Comparison of ENCODE assay signal across 1 cellular context in the genomic region with DNA sequence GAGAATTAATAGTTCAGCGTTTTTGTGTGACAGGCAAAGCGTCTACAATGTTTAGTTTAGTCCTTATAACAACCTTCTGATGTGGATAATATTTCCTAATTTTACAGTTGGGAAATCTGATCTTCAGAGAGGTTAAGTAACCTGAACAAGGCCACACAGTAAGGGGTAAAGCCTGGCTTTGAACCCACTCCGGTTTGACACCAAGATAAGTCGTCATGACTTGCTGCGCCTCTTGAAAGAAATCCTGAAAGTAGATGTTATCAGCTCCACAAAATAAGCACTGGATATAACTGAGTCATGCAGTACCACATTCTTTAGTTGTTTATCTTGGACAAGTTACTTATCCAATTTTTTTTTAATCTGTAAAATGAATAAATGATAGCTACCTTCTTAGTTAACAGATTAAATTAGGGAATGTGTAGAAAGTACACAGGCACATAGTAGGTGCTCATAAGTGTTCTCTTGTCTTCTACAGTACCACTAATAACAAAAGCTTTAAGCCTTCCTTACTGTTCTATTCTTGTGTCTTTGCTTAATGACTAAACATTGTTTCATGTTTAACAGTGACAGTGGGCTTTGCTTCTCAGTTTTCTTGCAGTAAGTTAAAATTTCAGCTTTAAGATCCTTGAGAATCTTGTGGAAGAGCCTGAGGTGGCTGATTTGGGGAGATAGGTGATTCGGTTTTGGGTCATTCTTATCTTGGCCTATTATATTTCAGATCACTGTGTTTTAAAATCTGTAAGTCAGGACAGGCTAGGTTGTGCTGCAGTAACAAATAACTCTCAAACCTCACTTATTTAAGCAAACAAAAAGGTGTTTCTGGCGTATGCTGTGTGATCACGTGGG.
TF ChIP-seq lines count a peak whose summit lies in the region.

No MANE protein-coding gene starts in this region.

TF ChIP-seq in K562, 482 proteins besides CTCF, POLR2A, EP300 and RAD21 (continued from another document and continues in another):
- TF ChIP-seq, protein P1, sequence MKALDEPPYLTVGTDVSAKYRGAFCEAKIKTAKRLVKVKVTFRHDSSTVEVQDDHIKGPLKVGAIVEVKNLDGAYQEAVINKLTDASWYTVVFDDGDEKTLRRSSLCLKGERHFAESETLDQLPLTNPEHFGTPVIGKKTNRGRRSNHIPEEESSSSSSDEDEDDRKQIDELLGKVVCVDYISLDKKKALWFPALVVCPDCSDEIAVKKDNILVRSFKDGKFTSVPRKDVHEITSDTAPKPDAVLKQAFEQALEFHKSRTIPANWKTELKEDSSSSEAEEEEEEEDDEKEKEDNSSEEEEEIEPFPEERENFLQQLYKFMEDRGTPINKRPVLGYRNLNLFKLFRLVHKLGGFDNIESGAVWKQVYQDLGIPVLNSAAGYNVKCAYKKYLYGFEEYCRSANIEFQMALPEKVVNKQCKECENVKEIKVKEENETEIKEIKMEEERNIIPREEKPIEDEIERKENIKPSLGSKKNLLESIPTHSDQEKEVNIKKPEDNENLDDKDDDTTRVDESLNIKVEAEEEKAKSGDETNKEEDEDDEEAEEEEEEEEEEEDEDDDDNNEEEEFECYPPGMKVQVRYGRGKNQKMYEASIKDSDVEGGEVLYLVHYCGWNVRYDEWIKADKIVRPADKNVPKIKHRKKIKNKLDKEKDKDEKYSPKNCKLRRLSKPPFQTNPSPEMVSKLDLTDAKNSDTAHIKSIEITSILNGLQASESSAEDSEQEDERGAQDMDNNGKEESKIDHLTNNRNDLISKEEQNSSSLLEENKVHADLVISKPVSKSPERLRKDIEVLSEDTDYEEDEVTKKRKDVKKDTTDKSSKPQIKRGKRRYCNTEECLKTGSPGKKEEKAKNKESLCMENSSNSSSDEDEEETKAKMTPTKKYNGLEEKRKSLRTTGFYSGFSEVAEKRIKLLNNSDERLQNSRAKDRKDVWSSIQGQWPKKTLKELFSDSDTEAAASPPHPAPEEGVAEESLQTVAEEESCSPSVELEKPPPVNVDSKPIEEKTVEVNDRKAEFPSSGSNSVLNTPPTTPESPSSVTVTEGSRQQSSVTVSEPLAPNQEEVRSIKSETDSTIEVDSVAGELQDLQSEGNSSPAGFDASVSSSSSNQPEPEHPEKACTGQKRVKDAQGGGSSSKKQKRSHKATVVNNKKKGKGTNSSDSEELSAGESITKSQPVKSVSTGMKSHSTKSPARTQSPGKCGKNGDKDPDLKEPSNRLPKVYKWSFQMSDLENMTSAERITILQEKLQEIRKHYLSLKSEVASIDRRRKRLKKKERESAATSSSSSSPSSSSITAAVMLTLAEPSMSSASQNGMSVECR (CRISPR knock-in tag; IDR thresholded peaks at IDR 0.05) = no peak
- TF ChIP-seq SIN3B (IDR thresholded peaks at IDR 0.05; ENCODE audit: low read depth) (no peak), MEIS2 (IDR thresholded peaks at IDR 0.05; ENCODE audit: partially characterized antibody) (no peak), LEF1 (IDR thresholded peaks at IDR 0.05) (no peak), MIER1 (IDR thresholded peaks at IDR 0.05; ENCODE audit: low read depth) (no peak), RBM39 (optimal IDR thresholded peaks at IDR 0.05; ENCODE audit: low read depth, low read length) (no peak), SMC3 (conservative IDR thresholded peaks at IDR 0.05; ENCODE audit: insufficient read depth, low read depth, low read length) (no peak), ARID1B (IDR thresholded peaks at IDR 0.05) (peak; percentile 31; the same call in 1 of the 2 replicates), ZBTB8A (IDR thresholded peaks at IDR 0.05; ENCODE audit: partially characterized antibody) (no peak), RBM15 (IDR thresholded peaks at IDR 0.05; ENCODE audit: insufficient read depth, low read length) (no peak), ZNF184 (CRISPR knock-in tag; IDR thresholded peaks at IDR 0.05) (no peak), KLF1 (tag; IDR thresholded peaks at IDR 0.05) (no peak), MCM7 (IDR thresholded peaks at IDR 0.05) (no peak), ZNF584 (CRISPR knock-in tag; IDR thresholded peaks at IDR 0.05; ENCODE audit: low read depth) (no peak), ZNF146 (CRISPR knock-in tag; IDR thresholded peaks at IDR 0.05; ENCODE audit: unreplicated experiment) (no peak), BMI1 (IDR thresholded peaks at IDR 0.05; ENCODE audit: low read length) (no peak), POLR3A (IDR thresholded peaks at IDR 0.05; ENCODE audit: borderline replicate concordance, extremely low read depth, insufficient read depth, insufficient read length) (no peak), TBL1XR1 (IDR thresholded peaks at IDR 0.05; ENCODE audit: low read length in 2 of 2) (0 out of 4 replicates have a peak, but pooled peaks of 1 of the 2 experiments have one; percentile 13), MECOM (CRISPR knock-in tag; IDR thresholded peaks at IDR 0.05) (no peak), PURB (CRISPR knock-in tag; IDR thresholded peaks at IDR 0.05; ENCODE audit: low read depth) (no peak), RCOR1 (IDR thresholded peaks at IDR 0.05; ENCODE audit: borderline replicate concordance in 1 of 2, low read depth in 2 of 2, low read length in 2 of 2) (peak in 1 of 2 experiments; percentile 78; a peak in 2 of 4 replicates), CBFA2T2 (conservative IDR thresholded peaks at IDR 0.05) (no peak), ZNF384 (IDR thresholded peaks at IDR 0.05; ENCODE audit: low read depth, low read length) (no peak), SRSF1 (IDR thresholded peaks at IDR 0.05; ENCODE audit: low read depth, low read length) (no peak), GTF2E2 (tag; IDR thresholded peaks at IDR 0.05) (no peak), FOXK2 (conservative IDR thresholded peaks at IDR 0.05 in 1 of 2, IDR thresholded peaks at IDR 0.05 in 1 of 2; ENCODE audit: low read depth in 2 of 2) (no peak), PHB2 (IDR thresholded peaks at IDR 0.05; ENCODE audit: low read depth) (no peak), ZNF551 (CRISPR knock-in tag; IDR thresholded peaks at IDR 0.05) (no peak), ZNF165 (CRISPR knock-in tag; IDR thresholded peaks at IDR 0.05; ENCODE audit: borderline replicate concordance) (no peak), HLTF (IDR thresholded peaks at IDR 0.05) (no peak), ILK (tag; IDR thresholded peaks at IDR 0.05; ENCODE audit: borderline replicate concordance, low read depth) (no peak), ZC3H11A (IDR thresholded peaks at IDR 0.05; ENCODE audit: low read depth, low read length) (no peak), DACH1 (IDR thresholded peaks at IDR 0.05; ENCODE audit: partially characterized antibody) (peak; percentile 12), ZNF23 (CRISPR knock-in tag; IDR thresholded peaks at IDR 0.05) (no peak), NELFE (IDR thresholded peaks at IDR 0.05; ENCODE audit: insufficient read depth, insufficient read length) (no peak), RHOXF2B (CRISPR knock-in tag; conservative IDR thresholded peaks at IDR 0.05) (no peak), SRSF7 (optimal IDR thresholded peaks at IDR 0.05; ENCODE audit: low read depth, low read length) (no peak)
- TF ChIP-seq, protein P2, sequence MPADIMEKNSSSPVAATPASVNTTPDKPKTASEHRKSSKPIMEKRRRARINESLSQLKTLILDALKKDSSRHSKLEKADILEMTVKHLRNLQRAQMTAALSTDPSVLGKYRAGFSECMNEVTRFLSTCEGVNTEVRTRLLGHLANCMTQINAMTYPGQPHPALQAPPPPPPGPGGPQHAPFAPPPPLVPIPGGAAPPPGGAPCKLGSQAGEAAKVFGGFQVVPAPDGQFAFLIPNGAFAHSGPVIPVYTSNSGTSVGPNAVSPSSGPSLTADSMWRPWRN (IDR thresholded peaks at IDR 0.05; ENCODE audit: low read depth) = no peak
- TF ChIP-seq, protein P3, sequence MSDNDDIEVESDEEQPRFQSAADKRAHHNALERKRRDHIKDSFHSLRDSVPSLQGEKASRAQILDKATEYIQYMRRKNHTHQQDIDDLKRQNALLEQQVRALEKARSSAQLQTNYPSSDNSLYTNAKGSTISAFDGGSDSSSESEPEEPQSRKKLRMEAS (CRISPR knock-in tag; IDR thresholded peaks at IDR 0.05) = no peak
- TF ChIP-seq, protein P4, sequence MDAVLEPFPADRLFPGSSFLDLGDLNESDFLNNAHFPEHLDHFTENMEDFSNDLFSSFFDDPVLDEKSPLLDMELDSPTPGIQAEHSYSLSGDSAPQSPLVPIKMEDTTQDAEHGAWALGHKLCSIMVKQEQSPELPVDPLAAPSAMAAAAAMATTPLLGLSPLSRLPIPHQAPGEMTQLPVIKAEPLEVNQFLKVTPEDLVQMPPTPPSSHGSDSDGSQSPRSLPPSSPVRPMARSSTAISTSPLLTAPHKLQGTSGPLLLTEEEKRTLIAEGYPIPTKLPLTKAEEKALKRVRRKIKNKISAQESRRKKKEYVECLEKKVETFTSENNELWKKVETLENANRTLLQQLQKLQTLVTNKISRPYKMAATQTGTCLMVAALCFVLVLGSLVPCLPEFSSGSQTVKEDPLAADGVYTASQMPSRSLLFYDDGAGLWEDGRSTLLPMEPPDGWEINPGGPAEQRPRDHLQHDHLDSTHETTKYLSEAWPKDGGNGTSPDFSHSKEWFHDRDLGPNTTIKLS (IDR thresholded peaks at IDR 0.05; ENCODE audit: borderline replicate concordance, low read depth) = no peak
- TF ChIP-seq, protein P5, sequence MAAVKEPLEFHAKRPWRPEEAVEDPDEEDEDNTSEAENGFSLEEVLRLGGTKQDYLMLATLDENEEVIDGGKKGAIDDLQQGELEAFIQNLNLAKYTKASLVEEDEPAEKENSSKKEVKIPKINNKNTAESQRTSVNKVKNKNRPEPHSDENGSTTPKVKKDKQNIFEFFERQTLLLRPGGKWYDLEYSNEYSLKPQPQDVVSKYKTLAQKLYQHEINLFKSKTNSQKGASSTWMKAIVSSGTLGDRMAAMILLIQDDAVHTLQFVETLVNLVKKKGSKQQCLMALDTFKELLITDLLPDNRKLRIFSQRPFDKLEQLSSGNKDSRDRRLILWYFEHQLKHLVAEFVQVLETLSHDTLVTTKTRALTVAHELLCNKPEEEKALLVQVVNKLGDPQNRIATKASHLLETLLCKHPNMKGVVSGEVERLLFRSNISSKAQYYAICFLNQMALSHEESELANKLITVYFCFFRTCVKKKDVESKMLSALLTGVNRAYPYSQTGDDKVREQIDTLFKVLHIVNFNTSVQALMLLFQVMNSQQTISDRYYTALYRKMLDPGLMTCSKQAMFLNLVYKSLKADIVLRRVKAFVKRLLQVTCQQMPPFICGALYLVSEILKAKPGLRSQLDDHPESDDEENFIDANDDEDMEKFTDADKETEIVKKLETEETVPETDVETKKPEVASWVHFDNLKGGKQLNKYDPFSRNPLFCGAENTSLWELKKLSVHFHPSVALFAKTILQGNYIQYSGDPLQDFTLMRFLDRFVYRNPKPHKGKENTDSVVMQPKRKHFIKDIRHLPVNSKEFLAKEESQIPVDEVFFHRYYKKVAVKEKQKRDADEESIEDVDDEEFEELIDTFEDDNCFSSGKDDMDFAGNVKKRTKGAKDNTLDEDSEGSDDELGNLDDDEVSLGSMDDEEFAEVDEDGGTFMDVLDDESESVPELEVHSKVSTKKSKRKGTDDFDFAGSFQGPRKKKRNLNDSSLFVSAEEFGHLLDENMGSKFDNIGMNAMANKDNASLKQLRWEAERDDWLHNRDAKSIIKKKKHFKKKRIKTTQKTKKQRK (IDR thresholded peaks at IDR 0.05; ENCODE audit: borderline replicate concordance, low read depth, low read length) = no peak
- TF ChIP-seq, protein P6, sequence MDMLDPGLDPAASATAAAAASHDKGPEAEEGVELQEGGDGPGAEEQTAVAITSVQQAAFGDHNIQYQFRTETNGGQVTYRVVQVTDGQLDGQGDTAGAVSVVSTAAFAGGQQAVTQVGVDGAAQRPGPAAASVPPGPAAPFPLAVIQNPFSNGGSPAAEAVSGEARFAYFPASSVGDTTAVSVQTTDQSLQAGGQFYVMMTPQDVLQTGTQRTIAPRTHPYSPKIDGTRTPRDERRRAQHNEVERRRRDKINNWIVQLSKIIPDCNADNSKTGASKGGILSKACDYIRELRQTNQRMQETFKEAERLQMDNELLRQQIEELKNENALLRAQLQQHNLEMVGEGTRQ (CRISPR knock-in tag; IDR thresholded peaks at IDR 0.05) = no peak
- TF ChIP-seq, protein P7, sequence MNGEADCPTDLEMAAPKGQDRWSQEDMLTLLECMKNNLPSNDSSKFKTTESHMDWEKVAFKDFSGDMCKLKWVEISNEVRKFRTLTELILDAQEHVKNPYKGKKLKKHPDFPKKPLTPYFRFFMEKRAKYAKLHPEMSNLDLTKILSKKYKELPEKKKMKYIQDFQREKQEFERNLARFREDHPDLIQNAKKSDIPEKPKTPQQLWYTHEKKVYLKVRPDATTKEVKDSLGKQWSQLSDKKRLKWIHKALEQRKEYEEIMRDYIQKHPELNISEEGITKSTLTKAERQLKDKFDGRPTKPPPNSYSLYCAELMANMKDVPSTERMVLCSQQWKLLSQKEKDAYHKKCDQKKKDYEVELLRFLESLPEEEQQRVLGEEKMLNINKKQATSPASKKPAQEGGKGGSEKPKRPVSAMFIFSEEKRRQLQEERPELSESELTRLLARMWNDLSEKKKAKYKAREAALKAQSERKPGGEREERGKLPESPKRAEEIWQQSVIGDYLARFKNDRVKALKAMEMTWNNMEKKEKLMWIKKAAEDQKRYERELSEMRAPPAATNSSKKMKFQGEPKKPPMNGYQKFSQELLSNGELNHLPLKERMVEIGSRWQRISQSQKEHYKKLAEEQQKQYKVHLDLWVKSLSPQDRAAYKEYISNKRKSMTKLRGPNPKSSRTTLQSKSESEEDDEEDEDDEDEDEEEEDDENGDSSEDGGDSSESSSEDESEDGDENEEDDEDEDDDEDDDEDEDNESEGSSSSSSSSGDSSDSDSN (IDR thresholded peaks at IDR 0.05; ENCODE audit: borderline replicate concordance in 1 of 2, low read depth in 2 of 2, low read length in 2 of 2) = no peak
- TF ChIP-seq, protein P8, sequence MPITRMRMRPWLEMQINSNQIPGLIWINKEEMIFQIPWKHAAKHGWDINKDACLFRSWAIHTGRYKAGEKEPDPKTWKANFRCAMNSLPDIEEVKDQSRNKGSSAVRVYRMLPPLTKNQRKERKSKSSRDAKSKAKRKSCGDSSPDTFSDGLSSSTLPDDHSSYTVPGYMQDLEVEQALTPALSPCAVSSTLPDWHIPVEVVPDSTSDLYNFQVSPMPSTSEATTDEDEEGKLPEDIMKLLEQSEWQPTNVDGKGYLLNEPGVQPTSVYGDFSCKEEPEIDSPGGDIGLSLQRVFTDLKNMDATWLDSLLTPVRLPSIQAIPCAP (CRISPR knock-in tag; IDR thresholded peaks at IDR 0.05; ENCODE audit: borderline replicate concordance) = no peak
- TF ChIP-seq, protein P9, sequence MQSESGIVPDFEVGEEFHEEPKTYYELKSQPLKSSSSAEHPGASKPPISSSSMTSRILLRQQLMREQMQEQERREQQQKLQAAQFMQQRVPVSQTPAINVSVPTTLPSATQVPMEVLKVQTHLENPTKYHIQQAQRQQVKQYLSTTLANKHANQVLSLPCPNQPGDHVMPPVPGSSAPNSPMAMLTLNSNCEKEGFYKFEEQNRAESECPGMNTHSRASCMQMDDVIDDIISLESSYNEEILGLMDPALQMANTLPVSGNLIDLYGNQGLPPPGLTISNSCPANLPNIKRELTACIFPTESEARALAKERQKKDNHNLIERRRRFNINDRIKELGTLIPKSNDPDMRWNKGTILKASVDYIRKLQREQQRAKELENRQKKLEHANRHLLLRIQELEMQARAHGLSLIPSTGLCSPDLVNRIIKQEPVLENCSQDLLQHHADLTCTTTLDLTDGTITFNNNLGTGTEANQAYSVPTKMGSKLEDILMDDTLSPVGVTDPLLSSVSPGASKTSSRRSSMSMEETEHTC (IDR thresholded peaks at IDR 0.05) = no peak
